ENCODE assay signal across 31 cellular contexts in the genomic region with DNA sequence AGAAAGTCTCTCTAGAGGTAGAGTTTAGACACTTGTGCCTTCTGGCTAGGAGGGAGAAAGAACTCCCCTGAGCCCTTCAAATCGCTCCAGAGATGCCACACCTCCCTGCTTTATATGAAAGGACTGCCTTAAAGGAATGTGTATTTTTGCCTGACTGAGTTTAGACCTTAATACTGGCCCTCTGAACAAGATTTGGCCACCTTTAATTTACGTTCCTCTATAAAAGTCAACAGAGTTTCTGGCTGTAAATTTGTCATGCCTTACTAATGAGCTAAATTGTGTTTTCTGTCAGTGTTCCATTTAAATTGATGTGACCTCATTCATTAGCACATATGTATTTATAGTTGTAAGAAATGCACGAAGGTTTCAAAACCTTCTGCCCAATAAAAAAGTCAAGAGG. TPM values are rescaled to one million over a fixed set of nuclear protein-coding genes. Genes with fewer than 3 reads are reported as not detected.
DNase-seq lines count a peak whose midpoint lies in the region; ATAC-seq and TF ChIP-seq lines count a peak whose summit lies in the region.
"Had no signal": no experiment of that assay in that cellular context is flagged by ENCODE, and none has a peak within 500 bp of the region (broad histone marks: within the 10 kb centered on the region; RNA-seq: fewer than 3 reads in every experiment).

No MANE protein-coding gene starts in this region.

- H3K4me2 ChIP-seq in OCI-LY7 (ENCODE audit: low read length), result no peak overlapping the region

- H2AFZ ChIP-seq in OCI-LY7 (ENCODE audit: low read length), result no peak overlapping the region
- H2AFZ ChIP-seq: parathyroid adenoma had no signal

- H3K27me3 Mint-ChIP-seq in brain (no peaks in the 10 kb centered on the region), type B pancreatic cell (no peaks in the 10 kb centered on the region)
- H3K27me3 Mint-ChIP-seq: activated CD4-positive, alpha-beta memory T cell treated with anti-CD3 and anti-CD28 coated beads for 36 hours; activated naive CD8-positive, alpha-beta T cell; dendritic cell treated with granulocyte-macrophage colony-stimulating factor and Interleukin-4, amounts not matched to agents 40 ng/mL and 50 ng/mL, for 4 days; memory B cell; T-cell had no signal

- no peaks in the 10 kb centered on the region for H3K79me2 ChIP-seq in OCI-LY7 (ENCODE audit: insufficient read depth, low read depth, low read length)
- H3K79me2 ChIP-seq: parathyroid adenoma had no signal

- peak overlapping the region; percentile 12 for H3K9ac ChIP-seq in muscle layer of colon (ENCODE audit: low read length)
- H3K9ac ChIP-seq: parathyroid adenoma had no signal

- H3K4me1 Mint-ChIP-seq in brain, result peaks cover 34% of the 10 kb centered on the region
- H3K4me1 Mint-ChIP-seq in type B pancreatic cell (ENCODE audit: unreplicated experiment), result peaks cover 18% of the 10 kb centered on the region
- H3K4me1 Mint-ChIP-seq: memory B cell, T-cell had no signal

- H3K9me3 ChIP-seq in muscle layer of colon (ENCODE audit: low read length) (no peaks in the 10 kb centered on the region), OCI-LY7 (ENCODE audit: low read length) (no peaks in the 10 kb centered on the region)
- H3K9me3 ChIP-seq: right lobe of liver, tibial nerve had no signal

- H3K4me3 ChIP-seq in muscle layer of colon (ENCODE audit: low read depth in 1 of 2, low read length in 2 of 2) (no peak overlapping the region), OCI-LY7 (ENCODE audit: low read depth, low read length, poor library complexity, severe bottlenecking) (no peak overlapping the region)
- H3K4me3 ChIP-seq: right lobe of liver, tibial nerve had no signal

- H3K9me2 ChIP-seq in OCI-LY7 (ENCODE audit: insufficient read depth, low read length), result no peaks in the 10 kb centered on the region

- ATAC-seq in foreskin keratinocyte, result no peak
- ATAC-seq in GM21447 (IDR thresholded peaks at IDR 0.05; ENCODE audit: unreplicated experiment), result no peak
- ATAC-seq: activated CD4-positive, CD25-positive, alpha-beta regulatory T cell treated with anti-CD3 and anti-CD28 coated beads, Interleukin-2, amount 50 U/mL, for 24 hours; HepG2; natural killer cell; right lobe of liver; stimulated activated naive CD8-positive, alpha-beta T cell treated with anti-CD3 and anti-CD28 coated beads, Interleukin-15, Interleukin-2, amounts not matched to agents 100 U/mL and 50 U/mL, for 24 hours; T-cell had no signal

- no peaks in the 10 kb centered on the region for H4K20me1 ChIP-seq in OCI-LY7 (ENCODE audit: insufficient read depth, low read length)

- CTCF ChIA-PET in OCI-LY7 (lab: Charles Lee; ENCODE audit: unreplicated experiment), result no interaction called here

- intact Hi-C loops in OCI-LY7 (cut with micrococcal nuclease; ENCODE audit: unreplicated experiment), result no loop called here

- H3K9me3 Mint-ChIP-seq in brain (no peaks in the 10 kb centered on the region), type B pancreatic cell (no peaks in the 10 kb centered on the region)
- H3K9me3 Mint-ChIP-seq: activated T-helper 2 cell treated with anti-CD3 and anti-CD28 coated beads, Interferon-gamma antibody, Interleukin-2, Interleukin-4, amounts not matched to agents 10 μg/mL and 5 μg/mL and 100 μg/mL, durations not matched to agents 14 hours and 24 hours and 36 hours; dendritic cell treated with granulocyte-macrophage colony-stimulating factor and Interleukin-4, amounts not matched to agents 40 ng/mL and 50 ng/mL, for 4 days had no signal

- peak overlapping the region in 1 of 5 experiments; percentile 22 for H3K4me3 Mint-ChIP-seq in brain
- peak overlapping the region; percentile 4 for H3K4me3 Mint-ChIP-seq in type B pancreatic cell
- H3K4me3 Mint-ChIP-seq: activated CD4-positive, alpha-beta memory T cell treated with anti-CD3 and anti-CD28 coated beads for 36 hours; activated naive CD8-positive, alpha-beta T cell; dendritic cell treated with granulocyte-macrophage colony-stimulating factor and Interleukin-4, amounts not matched to agents 40 ng/mL and 50 ng/mL, for 4 days; memory B cell; natural killer cell; T-cell had no signal

- TF ChIP-seq CTCF in brain (conservative IDR thresholded peaks at IDR 0.05) (no peak), type B pancreatic cell (conservative IDR thresholded peaks at IDR 0.05) (no peak), OCI-LY7 (conservative IDR thresholded peaks at IDR 0.05; ENCODE audit: low read length) (no peak), foreskin keratinocyte (conservative IDR thresholded peaks at IDR 0.05) (no peak)

- H3K27ac Mint-ChIP-seq in brain, result peak overlapping the region in 3 of 5 experiments; percentile 3 to 86 (median 36)
- no peak overlapping the region for H3K27ac Mint-ChIP-seq in type B pancreatic cell
- H3K27ac Mint-ChIP-seq: activated CD4-positive, alpha-beta memory T cell treated with anti-CD3 and anti-CD28 coated beads for 36 hours; activated naive CD8-positive, alpha-beta T cell; activated T-helper 2 cell treated with anti-CD3 and anti-CD28 coated beads, Interferon-gamma antibody, Interleukin-2, Interleukin-4, amounts not matched to agents 10 μg/mL and 5 μg/mL and 100 μg/mL, durations not matched to agents 14 hours and 24 hours and 36 hours; dendritic cell treated with granulocyte-macrophage colony-stimulating factor and Interleukin-4, amounts not matched to agents 40 ng/mL and 50 ng/mL, for 4 days; memory B cell; natural killer cell; T-cell had no signal

- BruUV-seq in OCI-LY7 (replicated peaks; lab: Mats Ljungman, UMichigan), result no TSS peak

- POLR2A ChIA-PET in OCI-LY7 (lab: Charles Lee), result no interaction called here

- peaks cover 6% of the 10 kb centered on the region for H3K36me3 ChIP-seq in muscle layer of colon (ENCODE audit: insufficient read depth, low read length)
- H3K36me3 ChIP-seq in OCI-LY7 (ENCODE audit: insufficient read depth, low read length), result no peaks in the 10 kb centered on the region
- H3K36me3 ChIP-seq: right lobe of liver, tibial nerve had no signal

- H3K27ac ChIP-seq in muscle layer of colon (ENCODE audit: low read depth, low read length) (peak overlapping the region; percentile 21), OCI-LY7 (ENCODE audit: low read depth, low read length, poor library complexity, severe bottlenecking) (no peak overlapping the region), foreskin keratinocyte (no peak overlapping the region)
- H3K27ac ChIP-seq: parathyroid adenoma, right lobe of liver, tibial nerve had no signal

- H3K27me3 ChIP-seq in muscle layer of colon (ENCODE audit: control insufficient read depth in 1 of 2, insufficient read depth in 2 of 2, low read length in 2 of 2), result no peaks in the 10 kb centered on the region
- no peaks in the 10 kb centered on the region for H3K27me3 ChIP-seq in foreskin keratinocyte
- H3K27me3 ChIP-seq: right lobe of liver, tibial nerve had no signal

- peak; percentile 8 for DNase-seq in NCI-H2171 treated with DMSO at 0.1 percent for 48 hours (lab: John Stamatoyannopoulos, UW)
- DNase-seq in NCI-H2171 (lab: John Stamatoyannopoulos, UW), result no peak
- no peak for DNase-seq in type B pancreatic cell (ENCODE audit: extremely low spot score, unreplicated experiment)
- no peak for DNase-seq in OCI-LY7 (ENCODE audit: low spot score)
- no peak for DNase-seq in foreskin keratinocyte
- DNase-seq: activated CD4-positive, alpha-beta memory T cell treated with anti-CD3 and anti-CD28 coated beads for 36 hours; activated CD8-positive, alpha-beta memory T cell treated with anti-CD3 and anti-CD28 coated beads, Interleukin-2, amount 50 U/mL, for 48 hours; aorta; caudate nucleus; DMS79 treated with DMSO at 0.1 percent for 48 hours; GOT3; Kasumi-1; kidney; natural killer cell; NCI-H226; OCI-M1; right lobe of liver; Right ventricle myocardium superior; stimulated activated naive CD8-positive, alpha-beta T cell treated with anti-CD3 and anti-CD28 coated beads, Interleukin-15, Interleukin-2, amounts not matched to agents 100 U/mL and 50 U/mL, for 24 hours; T-cell had no signal

- no peaks in the 10 kb centered on the region for H3K36me3 Mint-ChIP-seq in brain
- H3K36me3 Mint-ChIP-seq in type B pancreatic cell, result peaks cover 4% of the 10 kb centered on the region
- H3K36me3 Mint-ChIP-seq: activated CD4-positive, alpha-beta memory T cell treated with anti-CD3 and anti-CD28 coated beads for 36 hours; activated naive CD8-positive, alpha-beta T cell; memory B cell; natural killer cell; T-cell had no signal

- peaks cover 27% of the 10 kb centered on the region for H3K4me1 ChIP-seq in muscle layer of colon (ENCODE audit: insufficient read depth, low read length)
- no peaks in the 10 kb centered on the region for H3K4me1 ChIP-seq in OCI-LY7 (ENCODE audit: insufficient read depth, low read length, poor library complexity, severe bottlenecking)
- H3K4me1 ChIP-seq in foreskin keratinocyte, result peaks cover 5% of the 10 kb centered on the region
- H3K4me1 ChIP-seq: parathyroid adenoma, right lobe of liver had no signal

RNA-seq across cellular contexts. Expression of a gene that starts 48.0 kb away (rescaled TPM):
- polyA plus RNA-seq in brain (ENCODE audit: insufficient read depth, low read depth, low replicate concordance), result 3.3 TPM
- total RNA-seq in type B pancreatic cell (ENCODE audit: low replicate concordance), result 67.8 and 94.9 TPM in 2 replicates
- not detected in 2 replicates for total RNA-seq in OCI-LY7 (2014; rRNA removed; shearing (Covaris generic))
- total RNA-seq in OCI-LY7 (2022), result not detected in 2 replicates
- total RNA-seq in foreskin keratinocyte, result 99.5 and 150 TPM in 2 replicates
- polyA plus RNA-seq in foreskin keratinocyte, result 16.2 and 21.2 TPM in 2 replicates
- total RNA-seq: activated CD4-positive, alpha-beta memory T cell treated with anti-CD3 and anti-CD28 coated beads for 36 hours; activated T-helper 2 cell treated with anti-CD3 and anti-CD28 coated beads, Interferon-gamma antibody, Interleukin-2, Interleukin-4, amounts not matched to agents 10 μg/mL and 5 μg/mL and 100 μg/mL, durations not matched to agents 14 hours and 24 hours and 36 hours had no signal

Comparison
In these comparisons a context has a peak if more than half of its experiments do, and no peak if none do; other contexts are left out.
1. RNA of a gene that starts 48.0 kb away (total RNA-seq): 99.5 to 150 TPM in foreskin keratinocyte and 67.8 to 94.9 TPM in type B pancreatic cell; not detected in OCI-LY7; every median in the first group is over 10 times any median in the second.